8 cellular contexts compared by ENCODE assay signal in genomic region chr13:46053162-46054012, GRCh38. TPM values are rescaled to one million over a fixed set of nuclear protein-coding genes. Genes with fewer than 3 reads are reported as not detected.
A peak's percentile ranks its signal among the peaks of the same experiment; 100 is the strongest.
DNase-seq lines count a peak whose midpoint lies in the region; ATAC-seq, FAIRE-seq and TF ChIP-seq lines count a peak whose summit lies in the region.

No MANE protein-coding gene starts in this region.

- no peak for TF ChIP-seq EP300 in tibial nerve (IDR thresholded peaks at IDR 0.05)

- no peak for ATAC-seq in GM18498 (IDR thresholded peaks at IDR 0.05; ENCODE audit: unreplicated experiment)
- ATAC-seq in GM18907 (IDR thresholded peaks at IDR 0.05; ENCODE audit: unreplicated experiment) = no peak

- peaks cover 0 to 39% (median 13%) of the 10 kb centered on the region in 4 donors for H3K4me1 ChIP-seq in tibial nerve

- in situ Hi-C loops in astrocyte of the spinal cord (cut with HindIII; ENCODE audit: low sequenced_read_pairs) = no loop called here

- TF ChIP-seq CTCF in astrocyte of the spinal cord (IDR thresholded peaks at IDR 0.05; ENCODE audit: low read depth, low read length) (no peak), lower leg skin (IDR thresholded peaks at IDR 0.05) (no peak), tibial nerve (IDR thresholded peaks at IDR 0.05) (no peak)

- no peaks in the 10 kb centered on the region for H3K9me3 Mint-ChIP-seq in activated T-cell treated with anti-CD3 and anti-CD28 coated beads, Interleukin-2, amount 50 U/mL, for 24 hours

- FAIRE-seq in GM12892 (lab: Jason Lieb, UNC) = no peak

- peak overlapping the region; percentile 97 for H3K4me3 Mint-ChIP-seq in activated T-cell treated with anti-CD3 and anti-CD28 coated beads, Interleukin-2, amount 50 U/mL, for 24 hours

- no peaks in the 10 kb centered on the region for H3K36me3 ChIP-seq in tibial nerve

- H3K4me1 Mint-ChIP-seq in activated T-cell treated with anti-CD3 and anti-CD28 coated beads, Interleukin-2, amount 50 U/mL, for 24 hours (ENCODE audit: low read depth) = peaks cover 35% of the 10 kb centered on the region

- TF ChIP-seq POLR2A in lower leg skin (IDR thresholded peaks at IDR 0.05) = no peak
- TF ChIP-seq POLR2A in tibial nerve (IDR thresholded peaks at IDR 0.05) = no peak
- TF ChIP-seq POLR2A in GM12892 (IDR thresholded peaks at IDR 0.05; ENCODE audit: low read depth, low read length) = no peak

- no peaks in the 10 kb centered on the region for H3K27me3 Mint-ChIP-seq in activated T-cell treated with anti-CD3 and anti-CD28 coated beads, Interleukin-2, amount 50 U/mL, for 24 hours

- peak overlapping the region; percentile 77 to 95 (median 92) for H3K27ac ChIP-seq in tibial nerve

- no peaks in the 10 kb centered on the region for H3K9me3 ChIP-seq in tibial nerve

- H3K36me3 Mint-ChIP-seq in activated T-cell treated with anti-CD3 and anti-CD28 coated beads, Interleukin-2, amount 50 U/mL, for 24 hours (ENCODE audit: low read depth) = peaks cover 29% of the 10 kb centered on the region

- peak overlapping the region; percentile 91 for H3K4me3 ChIP-seq in astrocyte of the spinal cord (ENCODE audit: low read depth, low read length)
- peak overlapping the region; percentile 92 for H3K4me3 ChIP-seq in lower leg skin (ENCODE audit: low read depth, poor library complexity, severe bottlenecking)
- peak overlapping the region; percentile 59 to 84 (median 76) for H3K4me3 ChIP-seq in tibial nerve

- 18 to 24% methylated on average over 18 of the region's 18 CpGs for WGBS in lower leg skin, 2 donors
- 19 to 21% methylated on average over 18 of the region's 18 CpGs for WGBS in tibial nerve, 2 donors

- peak overlapping the region; percentile 97 for H3K27ac Mint-ChIP-seq in activated T-cell treated with anti-CD3 and anti-CD28 coated beads, Interleukin-2, amount 50 U/mL, for 24 hours

- no peak for DNase-seq in activated T-cell treated with anti-CD3 and anti-CD28 coated beads, Interleukin-2, amount 50 U/mL, for 24 hours
- DNase-seq in activated T-cell treated with anti-CD3 and anti-CD28 coated beads for 4 hours = no peak
- peak; percentile 2 for DNase-seq in astrocyte of the spinal cord (ENCODE audit: low read depth, low spot score)
- no peak for DNase-seq in lower leg skin (ENCODE audit: low spot score in 2 of 2)
- no peak for DNase-seq in tibial nerve (ENCODE audit: low spot score in 2 of 2)
- no peak for DNase-seq in GM12892 (ENCODE audit: insufficient read length)

- intact Hi-C loops in lower leg skin (cut with DNase I; ENCODE audit: low total_unique reads) = no loop called here

- no peaks in the 10 kb centered on the region for H3K27me3 ChIP-seq in tibial nerve

RNA-seq across cellular contexts. Expression of gene ZC3H13, which starts 0.8 kb away (rescaled TPM):
- total RNA-seq in lower leg skin = 10 to 100 TPM; 21.1 to 42.5 (median 25.3) TPM
- total RNA-seq in tibial nerve = 10 to 100 TPM; 34.7 to 55.9 (median 44.2) TPM
- 21.6 TPM for polyA plus RNA-seq in GM12892 (2012; ENCODE audit: missing spikeins)

RNA-seq across cellular contexts. Expression of gene CPB2, which starts 51.4 kb away (rescaled TPM):
- under 1 TPM in 3 of 4 donors, not detected in 1; 0.25 to 0.42 (median 0.29) TPM for total RNA-seq in lower leg skin
- total RNA-seq in tibial nerve = not detected
- polyA plus RNA-seq in GM12892 (2012; ENCODE audit: missing spikeins) = 0.21 TPM
